8 cellular contexts compared by ENCODE assay signal in the genomic region with DNA sequence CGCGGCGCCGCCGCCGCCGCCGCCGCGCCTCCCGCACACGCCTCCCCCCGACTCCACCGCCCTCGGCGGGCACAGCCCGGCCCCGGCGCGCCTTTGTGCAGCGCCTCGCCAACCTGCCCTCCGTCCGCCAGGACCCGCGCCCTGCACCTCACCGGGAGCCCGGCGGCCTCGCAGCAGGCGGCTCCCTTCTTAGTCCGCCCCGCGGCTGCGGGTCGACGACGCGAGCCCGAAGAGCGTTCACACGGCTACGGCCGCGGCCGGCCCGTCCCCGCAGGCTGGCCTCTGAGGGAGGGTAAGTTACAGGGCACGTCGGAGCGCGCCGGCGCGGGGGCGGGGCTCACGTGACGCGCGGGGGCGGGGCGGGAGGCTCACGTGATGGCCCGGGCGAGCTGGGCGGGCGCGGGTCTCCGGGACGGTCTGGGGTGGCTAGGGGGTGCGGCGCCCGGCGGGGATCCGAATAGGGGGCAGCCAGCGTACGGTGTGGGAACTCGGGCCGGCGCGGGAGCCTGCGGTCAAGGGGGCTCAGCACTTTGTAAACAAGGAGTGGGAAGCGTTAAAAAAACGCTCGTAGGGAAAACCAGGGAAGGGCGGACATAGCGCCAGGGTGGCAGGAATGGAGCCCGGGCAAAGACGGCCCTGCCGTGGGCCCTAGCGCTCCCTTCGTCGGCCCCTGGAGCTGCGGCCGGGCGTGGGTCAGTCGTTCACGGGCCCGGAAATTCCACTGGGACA. TPM values are rescaled to one million over a fixed set of nuclear protein-coding genes. Genes with fewer than 3 reads are reported as not detected.
DNase-seq lines count a peak whose midpoint lies in the region; ATAC-seq, FAIRE-seq and TF ChIP-seq lines count a peak whose summit lies in the region.

A gene with protein sequence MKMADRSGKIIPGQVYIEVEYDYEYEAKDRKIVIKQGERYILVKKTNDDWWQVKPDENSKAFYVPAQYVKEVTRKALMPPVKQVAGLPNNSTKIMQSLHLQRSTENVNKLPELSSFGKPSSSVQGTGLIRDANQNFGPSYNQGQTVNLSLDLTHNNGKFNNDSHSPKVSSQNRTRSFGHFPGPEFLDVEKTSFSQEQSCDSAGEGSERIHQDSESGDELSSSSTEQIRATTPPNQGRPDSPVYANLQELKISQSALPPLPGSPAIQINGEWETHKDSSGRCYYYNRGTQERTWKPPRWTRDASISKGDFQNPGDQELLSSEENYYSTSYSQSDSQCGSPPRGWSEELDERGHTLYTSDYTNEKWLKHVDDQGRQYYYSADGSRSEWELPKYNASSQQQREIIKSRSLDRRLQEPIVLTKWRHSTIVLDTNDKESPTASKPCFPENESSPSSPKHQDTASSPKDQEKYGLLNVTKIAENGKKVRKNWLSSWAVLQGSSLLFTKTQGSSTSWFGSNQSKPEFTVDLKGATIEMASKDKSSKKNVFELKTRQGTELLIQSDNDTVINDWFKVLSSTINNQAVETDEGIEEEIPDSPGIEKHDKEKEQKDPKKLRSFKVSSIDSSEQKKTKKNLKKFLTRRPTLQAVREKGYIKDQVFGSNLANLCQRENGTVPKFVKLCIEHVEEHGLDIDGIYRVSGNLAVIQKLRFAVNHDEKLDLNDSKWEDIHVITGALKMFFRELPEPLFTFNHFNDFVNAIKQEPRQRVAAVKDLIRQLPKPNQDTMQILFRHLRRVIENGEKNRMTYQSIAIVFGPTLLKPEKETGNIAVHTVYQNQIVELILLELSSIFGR (minus strand): TSS at position 301 of the 729 bp plus-strand sequence. CDS start 19,976 bp downstream, outside the sequence.

- peak; percentile 77 for TF ChIP-seq POLR2A in A549 (IDR thresholded peaks at IDR 0.05; ENCODE audit: low read length)

- ATAC-seq in A549 (peak; percentile 76 to 86), GM18511 (IDR thresholded peaks at IDR 0.05; ENCODE audit: unreplicated experiment) (peak; percentile 80), HG02981 (IDR thresholded peaks at IDR 0.05; ENCODE audit: unreplicated experiment) (peak; percentile 73)
- peak; percentile 52 for ATAC-seq in activated CD4-positive, alpha-beta T cell treated with anti-CD3 and anti-CD28 coated beads for 36 hours

- POLR2A ChIA-PET in A549 (lab: Yijun Ruan, JAX) = interaction anchor here (0.6 to 3.8 kb wide), 16 partner anchors 8 to 450 kb away, joined by 3 to 30 read pairs (median 5); no protein-coding TSS in a partner anchor
- POLR2A ChIA-PET in activated CD4-positive, alpha-beta T cell treated with anti-CD3 and anti-CD28 coated beads for 36 hours (lab: Charles Lee) = no interaction called here

- no peaks in the 10 kb centered on the region for H3K36me3 ChIP-seq in colonic mucosa

- CTCF ChIA-PET in A549 (lab: Yijun Ruan, JAX) = interaction anchor here (1.0 to 4.4 kb wide), 7 partner anchors 13 to 70 kb away, joined by 3 to 33 read pairs (median 5); no protein-coding TSS in a partner anchor
- CTCF ChIA-PET in activated CD4-positive, alpha-beta T cell treated with anti-CD3 and anti-CD28 coated beads for 36 hours (lab: Charles Lee) = interaction anchor here (1.2 kb wide), 1 partner anchor 105 kb away, joined by 3 read pairs; no protein-coding TSS in a partner anchor

- no peak for TF ChIP-seq CTCF in A549 (IDR thresholded peaks at IDR 0.05)
- TF ChIP-seq CTCF in colonic mucosa (IDR thresholded peaks at IDR 0.05) = no peak

- peak within 1 kb of the TSS; percentile 74 for H3K27ac Mint-ChIP-seq in activated CD4-positive, alpha-beta T cell treated with anti-CD3 and anti-CD28 coated beads for 36 hours

- H3K27me3 Mint-ChIP-seq in activated CD4-positive, alpha-beta T cell treated with anti-CD3 and anti-CD28 coated beads for 36 hours = no peaks in the 10 kb centered on the region

- no peaks in the 10 kb centered on the region for H3K9me3 ChIP-seq in A549
- H3K9me3 ChIP-seq in colonic mucosa = no peaks in the 10 kb centered on the region

- intact Hi-C loops in activated CD4-positive, alpha-beta T cell treated with anti-CD3 and anti-CD28 coated beads for 36 hours (cut with DNase I, micrococcal nuclease) = loop anchor here (1.0 to 10.0 kb wide), 17 partner anchors 66 to 1226 kb away; a partner anchor contains a TSS
- intact Hi-C loops in colonic mucosa (cut with DNase I) = no loop called here

- H3K4me1 ChIP-seq in A549 (peaks cover 55% of the 10 kb centered on the region), colonic mucosa (no peaks in the 10 kb centered on the region)

- no peak for FAIRE-seq in A549 (lab: Jason Lieb, UNC)

- H3K4me2 ChIP-seq in A549 = peak within 1 kb of the TSS; percentile 90

- peaks cover 43% of the 10 kb centered on the region for H3K4me1 Mint-ChIP-seq in activated CD4-positive, alpha-beta T cell treated with anti-CD3 and anti-CD28 coated beads for 36 hours

- 2% methylated on average over 29 of the region's 99 CpGs for WGBS in A549 (ENCODE audit: missing lambda C conversion rate)

- peak within 1 kb of the TSS; percentile 84 for H3K4me3 Mint-ChIP-seq in activated CD4-positive, alpha-beta T cell treated with anti-CD3 and anti-CD28 coated beads for 36 hours

- H3K36me3 Mint-ChIP-seq in activated CD4-positive, alpha-beta T cell treated with anti-CD3 and anti-CD28 coated beads for 36 hours (ENCODE audit: low read depth) = no peaks in the 10 kb centered on the region

- H3K27me3 ChIP-seq in colonic mucosa (no peaks in the 10 kb centered on the region), layer of hippocampus (ENCODE audit: control insufficient read depth, insufficient read depth, low read length) (no peaks in the 10 kb centered on the region)

- H3K9ac ChIP-seq in colonic mucosa (ENCODE audit: low read depth in 2 of 2, low read length in 2 of 2) = peak within 1 kb of the TSS; percentile 94 to 95

- peak within 1 kb of the TSS; percentile 97 to 99 for H3K27ac ChIP-seq in A549
- peak within 1 kb of the TSS; percentile 96 for H3K27ac ChIP-seq in colonic mucosa
- H3K27ac ChIP-seq in layer of hippocampus (ENCODE audit: low read depth, low read length) = peak within 1 kb of the TSS; percentile 89

- H3K4me3 ChIP-seq in A549 (peak within 1 kb of the TSS; percentile 91), colonic mucosa (peak within 1 kb of the TSS; percentile 86)

- peak; percentile 38 to 89 for DNase-seq in A549 (ENCODE audit: low read depth in 1 of 2, low spot score in 1 of 2)
- DNase-seq in NCI-H2196 treated with DMSO at 0.1 percent for 48 hours (lab: John Stamatoyannopoulos, UW; ENCODE audit: unreplicated experiment) = peak; percentile 22
- peak; percentile 87 for DNase-seq in activated CD4-positive, alpha-beta T cell treated with anti-CD3 and anti-CD28 coated beads for 36 hours
- DNase-seq in colonic mucosa = peak; percentile 95
- peak; percentile 61 to 80 for DNase-seq in stimulated activated CD4-positive, alpha-beta T cell treated with anti-CD3 and anti-CD28 coated beads, Interleukin-1b, Interleukin-23, amount 100 ng/mL, for 1 hour (ENCODE audit: low read depth in 2 of 2)

- H3K9me3 Mint-ChIP-seq in activated CD4-positive, alpha-beta T cell treated with anti-CD3 and anti-CD28 coated beads for 36 hours (ENCODE audit: low read depth) = no peaks in the 10 kb centered on the region

- no peak; a peak in 2 of 5 replicates for TF ChIP-seq RAD21 in A549 (conservative IDR thresholded peaks at IDR 0.05 in 1 of 2, IDR thresholded peaks at IDR 0.05 in 1 of 2)

- TF ChIP-seq EP300 in A549 (IDR thresholded peaks at IDR 0.05) = peak in 1 of 2 experiments; percentile 8; a peak in 1 of 5 replicates

TF ChIP-seq in A549, 52 proteins besides CTCF, POLR2A, EP300 and RAD21:
- TF ChIP-seq, protein P1, sequence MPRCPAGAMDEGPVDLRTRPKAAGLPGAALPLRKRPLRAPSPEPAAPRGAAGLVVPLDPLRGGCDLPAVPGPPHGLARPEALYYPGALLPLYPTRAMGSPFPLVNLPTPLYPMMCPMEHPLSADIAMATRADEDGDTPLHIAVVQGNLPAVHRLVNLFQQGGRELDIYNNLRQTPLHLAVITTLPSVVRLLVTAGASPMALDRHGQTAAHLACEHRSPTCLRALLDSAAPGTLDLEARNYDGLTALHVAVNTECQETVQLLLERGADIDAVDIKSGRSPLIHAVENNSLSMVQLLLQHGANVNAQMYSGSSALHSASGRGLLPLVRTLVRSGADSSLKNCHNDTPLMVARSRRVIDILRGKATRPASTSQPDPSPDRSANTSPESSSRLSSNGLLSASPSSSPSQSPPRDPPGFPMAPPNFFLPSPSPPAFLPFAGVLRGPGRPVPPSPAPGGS (IDR thresholded peaks at IDR 0.05) = peak; percentile 51; the same call in 2 of the 3 replicates
- TF ChIP-seq CEBPB (IDR thresholded peaks at IDR 0.05) (no peak), NFE2L2 (conservative IDR thresholded peaks at IDR 0.05; ENCODE audit: low read length) (no peak), NPAS2 (CRISPR knock-in tag; IDR thresholded peaks at IDR 0.05; ENCODE audit: borderline replicate concordance) (no peak), KDM1A (IDR thresholded peaks at IDR 0.05; ENCODE audit: low read depth) (no peak), SREBF2 (IDR thresholded peaks at IDR 0.05) (no peak), SMC3 (IDR thresholded peaks at IDR 0.05) (peak; percentile 26), FOSB (CRISPR knock-in tag; IDR thresholded peaks at IDR 0.05) (peak; percentile 56; the same call in 1 of the 2 replicates), JUN (IDR thresholded peaks at IDR 0.05) (peak; percentile 76 to 81; a peak in 4 of 5 replicates), PHF8 (IDR thresholded peaks at IDR 0.05; ENCODE audit: borderline replicate concordance, low read depth) (0 out of 2 replicates have a peak, but pooled peaks have one; percentile 40), BHLHE40 (IDR thresholded peaks at IDR 0.05; ENCODE audit: low read depth, low read length) (peak; percentile 90)
- TF ChIP-seq, protein P2, sequence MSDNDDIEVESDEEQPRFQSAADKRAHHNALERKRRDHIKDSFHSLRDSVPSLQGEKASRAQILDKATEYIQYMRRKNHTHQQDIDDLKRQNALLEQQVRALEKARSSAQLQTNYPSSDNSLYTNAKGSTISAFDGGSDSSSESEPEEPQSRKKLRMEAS (IDR thresholded peaks at IDR 0.05) = peak; percentile 15; the same call in 1 of the 2 replicates
- TF ChIP-seq, protein P3, sequence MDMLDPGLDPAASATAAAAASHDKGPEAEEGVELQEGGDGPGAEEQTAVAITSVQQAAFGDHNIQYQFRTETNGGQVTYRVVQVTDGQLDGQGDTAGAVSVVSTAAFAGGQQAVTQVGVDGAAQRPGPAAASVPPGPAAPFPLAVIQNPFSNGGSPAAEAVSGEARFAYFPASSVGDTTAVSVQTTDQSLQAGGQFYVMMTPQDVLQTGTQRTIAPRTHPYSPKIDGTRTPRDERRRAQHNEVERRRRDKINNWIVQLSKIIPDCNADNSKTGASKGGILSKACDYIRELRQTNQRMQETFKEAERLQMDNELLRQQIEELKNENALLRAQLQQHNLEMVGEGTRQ (IDR thresholded peaks at IDR 0.05) = peak; percentile 89

RNA-seq across cellular contexts. Expression of the gene that starts here (rescaled TPM):
- polyA plus RNA-seq in A549 (2011; rRNA removed) (39.0 and 49.3 TPM in 2 replicates), A549 (2017; fragmentation: RNase III; extraction: RNeasy Plus Mini Kit Qiagen cat#74134 plus additional on column Dnase treatment) (22.1 to 26.9 TPM (median 24.8 TPM) in 3 replicates)
- polyA plus RNA-seq in A549 (2012; cell fraction: cytosol; rRNA removed) = 6.3 and 7.7 TPM in 2 replicates
- 6.2 and 12.8 TPM in 2 replicates for polyA plus RNA-seq in A549 (2012; cell fraction: nucleus; rRNA removed)
- polyA minus RNA-seq in A549 (2011; rRNA and poly(A)+ RNA removed) = 32.2 and 32.4 TPM in 2 replicates
- total RNA-seq in activated CD4-positive, alpha-beta T cell treated with anti-CD3 and anti-CD28 coated beads for 36 hours = 1 to 10 TPM; 5.5 to 6.4 TPM
- total RNA-seq in colonic mucosa = 10 to 100 TPM; 25.1 to 43.9 TPM

Comparison
In these comparisons a context has a peak if more than half of its experiments do, and no peak if none do; other contexts are left out.
1. Peak in every context shown above with its lines: DNase-seq, ATAC-seq, H3K4me3 ChIP-seq and H3K27ac ChIP-seq.
2. DNase-seq: peak in every context shown above with its lines; median percentile 95 in colonic mucosa; 87 in activated CD4-positive, alpha-beta T cell treated with anti-CD3 and anti-CD28 coated beads for 36 hours; 70 in stimulated activated CD4-positive, alpha-beta T cell treated with anti-CD3 and anti-CD28 coated beads, Interleukin-1b, Interleukin-23, amount 100 ng/mL, for 1 hour; 64 in A549; 22 in NCI-H2196 treated with DMSO at 0.1 percent for 48 hours.